Comparison of ENCODE assay signal across 8 cellular contexts in genomic region chr2:71923887-71924533, GRCh38.
A peak's percentile ranks its signal among the peaks of the same experiment; 100 is the strongest.
DNase-seq lines count a peak whose midpoint lies in the region; ATAC-seq and TF ChIP-seq lines count a peak whose summit lies in the region.

No MANE protein-coding gene starts in this region.

- no peaks in the 10 kb centered on the region for H3K4me1 Mint-ChIP-seq in activated CD4-positive, alpha-beta T cell treated with anti-CD3 and anti-CD28 coated beads for 36 hours

- no peaks in the 10 kb centered on the region for H3K27me3 Mint-ChIP-seq in activated CD4-positive, alpha-beta T cell treated with anti-CD3 and anti-CD28 coated beads for 36 hours

- TF ChIP-seq CTCF in GM13976 (IDR thresholded peaks at IDR 0.05; ENCODE audit: borderline replicate concordance, control extremely low read depth, extremely low read depth, insufficient read depth, missing control alignments), result peak; percentile 84

- H3K9me3 Mint-ChIP-seq in activated CD4-positive, alpha-beta T cell treated with anti-CD3 and anti-CD28 coated beads for 36 hours (ENCODE audit: low read depth), result no peaks in the 10 kb centered on the region

- H3K36me3 Mint-ChIP-seq in activated CD4-positive, alpha-beta T cell treated with anti-CD3 and anti-CD28 coated beads for 36 hours (ENCODE audit: low read depth), result no peaks in the 10 kb centered on the region

- in situ Hi-C loops in GM13976 (cut with MboI; ENCODE audit: low sequenced_read_pairs, unreplicated experiment), result no loop called here

- ATAC-seq in HG02885 (IDR thresholded peaks at IDR 0.05; ENCODE audit: poor library complexity, unreplicated experiment), result peak; percentile 85
- ATAC-seq in activated CD4-positive, alpha-beta T cell treated with anti-CD3 and anti-CD28 coated beads for 36 hours, result peak; percentile 63

- DNase-seq in 8988T, result peak; percentile 66
- DNase-seq in GM13976 (ENCODE audit: low spot score), result peak; percentile 74
- DNase-seq in NCI-H345 (lab: John Stamatoyannopoulos, UW), result peak; percentile 80
- peak; percentile 77 for DNase-seq in activated CD4-positive, alpha-beta T cell treated with anti-CD3 and anti-CD28 coated beads for 36 hours
- DNase-seq in ecto neural progenitor cell (ENCODE audit: low spot score), result peak; percentile 79
- peak; percentile 85 for DNase-seq in medulla oblongata (ENCODE audit: extremely low spot score)
- peak; percentile 4 to 36 for DNase-seq in stimulated activated CD8-positive, alpha-beta memory T cell treated with anti-CD3 and anti-CD28 coated beads, Interleukin-2, amount 100 ng/mL, for 48 hours (ENCODE audit: low read depth in 2 of 2)

- POLR2A ChIA-PET in activated CD4-positive, alpha-beta T cell treated with anti-CD3 and anti-CD28 coated beads for 36 hours (lab: Charles Lee), result no interaction called here

- CTCF ChIA-PET in activated CD4-positive, alpha-beta T cell treated with anti-CD3 and anti-CD28 coated beads for 36 hours (lab: Charles Lee), result interaction anchor here (0.6 to 4.7 kb wide), 29 partner anchors 8 to 936 kb away, joined by 3 to 41 read pairs (median 4); no protein-coding TSS in a partner anchor

- intact Hi-C loops in activated CD4-positive, alpha-beta T cell treated with anti-CD3 and anti-CD28 coated beads for 36 hours (cut with DNase I, micrococcal nuclease), result loop anchor here (1.0 to 10.0 kb wide), 5 partner anchors 226 to 823 kb away; no protein-coding TSS in a partner anchor

- H3K4me3 Mint-ChIP-seq in activated CD4-positive, alpha-beta T cell treated with anti-CD3 and anti-CD28 coated beads for 36 hours, result no peak overlapping the region

- H3K27ac Mint-ChIP-seq in activated CD4-positive, alpha-beta T cell treated with anti-CD3 and anti-CD28 coated beads for 36 hours, result no peak overlapping the region

Comparison
In these comparisons a context has a peak if more than half of its experiments do, and no peak if none do; other contexts are left out.
1. Peak in every context shown above with its lines: DNase-seq and ATAC-seq.
2. DNase-seq: peak in every context shown above with its lines; median percentile 85 in medulla oblongata; 80 in NCI-H345; 79 in ecto neural progenitor cell; 77 in activated CD4-positive, alpha-beta T cell treated with anti-CD3 and anti-CD28 coated beads for 36 hours; 74 in GM13976; 66 in 8988T; 20 in stimulated activated CD8-positive, alpha-beta memory T cell treated with anti-CD3 and anti-CD28 coated beads, Interleukin-2, amount 100 ng/mL, for 48 hours.